30 cellular contexts compared by ENCODE assay signal in the genomic region with DNA sequence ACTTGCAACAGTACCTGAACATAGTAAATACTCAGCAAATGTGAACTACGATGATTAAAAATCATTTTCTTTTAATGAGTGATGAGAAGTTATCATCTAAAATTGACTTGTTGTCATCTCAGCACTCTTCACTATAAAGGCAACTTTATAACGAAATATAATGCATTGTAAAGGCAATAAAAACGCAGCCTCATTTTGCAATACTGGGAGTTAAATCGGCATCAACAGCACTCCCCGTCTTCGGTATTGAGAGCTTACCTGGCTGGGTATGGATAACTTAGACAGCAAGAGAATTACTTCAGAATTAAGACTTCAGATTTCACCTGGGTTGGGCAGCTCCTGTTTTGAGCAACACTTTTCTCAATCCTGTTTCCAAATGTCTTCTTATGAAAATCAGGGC. TPM values are rescaled to one million over a fixed set of nuclear protein-coding genes. Genes with fewer than 3 reads are reported as not detected.
"Had no signal": no experiment of that assay in that cellular context is flagged by ENCODE, and none has a peak within 500 bp of the region (broad histone marks: within the 10 kb centered on the region; RNA-seq: fewer than 3 reads in every experiment).

No MANE protein-coding gene starts in this region.

- ATAC-seq: effector memory CD8-positive, alpha-beta T cell; esophagus mucosa; foreskin keratinocyte; gastrocnemius medialis; gastroesophageal sphincter; heart left ventricle; heart right ventricle had no signal

- H3K9me3 ChIP-seq: colonic mucosa, esophagus muscularis mucosa, esophagus squamous epithelium, gastrocnemius medialis, gastroesophageal sphincter, heart left ventricle, heart right ventricle had no signal

- DNase-seq: colonic mucosa; cortex of kidney; dermis blood vessel endothelial cell; dorsolateral prefrontal cortex; effector CD4-positive, alpha-beta T cell; effector CD8-positive, alpha-beta T cell; effector memory CD4-positive, alpha-beta T cell; effector memory CD8-positive, alpha-beta T cell; endodermal cell; erythroblast; esophagus squamous epithelium; foreskin fibroblast; foreskin keratinocyte; foreskin melanocyte; gastrocnemius medialis; glutamatergic neuron; head of caudate nucleus; heart left ventricle; heart right ventricle had no signal

- H3K4me1 ChIP-seq: colonic mucosa, esophagus muscularis mucosa, esophagus squamous epithelium, foreskin keratinocyte, gastrocnemius medialis, gastroesophageal sphincter, heart left ventricle, heart right ventricle had no signal

- H3K27ac ChIP-seq: colonic mucosa, coronary artery, dorsolateral prefrontal cortex, epithelial cell of prostate, esophagus muscularis mucosa, esophagus squamous epithelium, foreskin keratinocyte, gastrocnemius medialis, gastroesophageal sphincter, heart left ventricle, heart right ventricle had no signal

- FAIRE-seq: colon, endometrium, endothelial cell of umbilical vein, frontal cortex had no signal

- H3K4me3 ChIP-seq: colonic mucosa, coronary artery, dorsolateral prefrontal cortex, esophagus muscularis mucosa, esophagus squamous epithelium, gastrocnemius medialis, gastroesophageal sphincter, heart left ventricle, heart right ventricle had no signal

RNA-seq across cellular contexts. Expression of gene NKX2-2, which starts 20.8 kb away (rescaled TPM):
- polyA plus RNA-seq: endothelial cell of umbilical vein, esophagus, fibroblast of lung, foreskin keratinocyte, heart left ventricle, heart right ventricle had no signal
